Comparison of ENCODE assay signal across 8 cellular contexts in the genomic region with DNA sequence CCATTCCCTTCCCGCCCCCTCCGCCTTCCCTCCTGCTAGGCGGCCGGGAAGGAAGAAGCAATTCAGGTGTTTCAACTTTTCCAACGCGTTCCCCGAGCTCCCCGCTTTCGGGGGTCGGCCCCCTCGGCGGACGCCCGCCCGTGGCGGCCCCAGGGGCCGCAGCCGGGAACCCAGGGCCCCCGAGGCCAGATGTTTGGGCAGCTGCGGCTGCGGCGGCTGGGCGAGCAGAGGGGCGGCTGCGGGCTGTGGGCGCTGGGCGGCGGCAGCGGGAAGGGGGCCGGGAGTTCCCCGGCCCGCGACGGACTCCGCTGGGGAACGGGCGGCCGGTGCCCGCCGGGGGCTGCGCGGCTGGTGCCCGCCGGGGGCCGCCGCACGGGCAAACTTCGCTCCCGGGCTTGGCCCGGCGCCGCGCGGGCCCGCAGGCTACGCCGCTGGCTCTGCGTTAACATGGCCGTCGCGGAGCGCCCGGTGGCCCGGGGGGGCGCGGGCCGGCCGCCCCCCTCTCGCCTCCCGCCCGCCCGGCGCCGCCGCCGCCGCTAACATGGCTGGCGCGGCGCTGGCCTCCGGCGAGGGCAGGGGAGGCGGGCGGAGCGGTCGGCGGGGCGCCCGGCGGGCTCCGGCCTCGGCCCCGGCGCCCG.
DNase-seq lines count a peak whose midpoint lies in the region; ATAC-seq and TF ChIP-seq lines count a peak whose summit lies in the region.

No MANE protein-coding gene starts in this region.

- no peak overlapping the region for H3K9ac ChIP-seq in duodenal mucosa (ENCODE audit: low read depth in 1 of 2, low read length in 2 of 2)
- H3K9ac ChIP-seq in parathyroid adenoma = no peak overlapping the region

- H3K4me3 ChIP-seq in DOHH2 (ENCODE audit: low read length) (peak overlapping the region; percentile 68), HL-60 (replicated peaks; ENCODE audit: insufficient read depth, low read length) (peak overlapping the region; percentile 49), duodenal mucosa (ENCODE audit: low read depth in 1 of 2, low read length in 2 of 2) (peak overlapping the region in 1 of 2 donors; percentile 40), parathyroid adenoma (ENCODE audit: low read depth, low read length) (peak overlapping the region; percentile 37)

- H3K79me2 ChIP-seq in DOHH2 (ENCODE audit: control insufficient read depth, low read length) = peaks cover 15% of the 10 kb centered on the region
- no peaks in the 10 kb centered on the region for H3K79me2 ChIP-seq in parathyroid adenoma

- H3K27ac ChIP-seq in DOHH2 (ENCODE audit: low read depth, low read length) (peak overlapping the region; percentile 54; the same call in 1 of the 2 replicates), HL-60 (replicated peaks) (peak overlapping the region; percentile 66), duodenal mucosa (ENCODE audit: low read depth, low read length) (peak overlapping the region; percentile 20), parathyroid adenoma (peak overlapping the region; percentile 79)

- H3K4me1 ChIP-seq in DOHH2 (ENCODE audit: control insufficient read depth, low read length) = peaks cover 14% of the 10 kb centered on the region
- peaks cover 6% of the 10 kb centered on the region in 2 donors for H3K4me1 ChIP-seq in duodenal mucosa (ENCODE audit: control insufficient read depth in 1 of 2, insufficient read depth in 2 of 2, low read length in 2 of 2)
- no peaks in the 10 kb centered on the region for H3K4me1 ChIP-seq in parathyroid adenoma

- DNase-seq in HL-60 (ENCODE audit: low read depth in 1 of 2, low spot score in 1 of 2) (no peak), GM19240 (ENCODE audit: insufficient read length, low spot score) (no peak), NCI-H2196 treated with DMSO at 0.1 percent for 48 hours (lab: John Stamatoyannopoulos, UW; ENCODE audit: unreplicated experiment) (no peak), SIG-M5 treated with dmso at 0.1 percent for 504 hours (lab: John Stamatoyannopoulos, UW; ENCODE audit: unreplicated experiment) (no peak)

- TF ChIP-seq CTCF in DOHH2 (IDR thresholded peaks at IDR 0.05; ENCODE audit: low read depth, low read length, poor library complexity, severe bottlenecking) (no peak), HL-60 (IDR thresholded peaks at IDR 0.05; ENCODE audit: insufficient read depth, low read length) (no peak), parathyroid adenoma (IDR thresholded peaks at IDR 0.05) (no peak)

- H3F3A ChIP-seq in DOHH2 (ENCODE audit: control insufficient read depth, insufficient read depth) = no peaks in the 10 kb centered on the region

- H3K27me3 ChIP-seq in DOHH2 (ENCODE audit: control insufficient read depth, low read length) = no peaks in the 10 kb centered on the region
- no peaks in the 10 kb centered on the region for H3K27me3 ChIP-seq in HL-60 (ENCODE audit: insufficient read depth, poor library complexity, severe bottlenecking)
- H3K27me3 ChIP-seq in duodenal mucosa (ENCODE audit: control insufficient read depth in 1 of 2, insufficient read depth in 2 of 2, low read length in 2 of 2) = no peaks in the 10 kb centered on the region
- H3K27me3 ChIP-seq in parathyroid adenoma (ENCODE audit: control insufficient read depth, insufficient read depth, low read length) = no peaks in the 10 kb centered on the region

- H3K4me2 ChIP-seq in DOHH2 (ENCODE audit: low read length) = no peak overlapping the region
- peak overlapping the region; percentile 38 for H3K4me2 ChIP-seq in parathyroid adenoma (ENCODE audit: low read length)

- H3K9me2 ChIP-seq in DOHH2 (replicated peaks; ENCODE audit: control insufficient read depth, low read length) = no peaks in the 10 kb centered on the region

- peaks cover 6% of the 10 kb centered on the region; the same call in 1 of the 2 replicates for H4K20me1 ChIP-seq in DOHH2 (ENCODE audit: control insufficient read depth, insufficient read depth, low read depth, low read length)

- H3K36me3 ChIP-seq in DOHH2 (ENCODE audit: control insufficient read depth, low read length) = peaks cover 20% of the 10 kb centered on the region
- H3K36me3 ChIP-seq in duodenal mucosa (ENCODE audit: control insufficient read depth in 1 of 2, insufficient read depth in 2 of 2, low read length in 2 of 2) = no peaks in the 10 kb centered on the region
- H3K36me3 ChIP-seq in parathyroid adenoma (ENCODE audit: control insufficient read depth, insufficient read depth, low read length) = no peaks in the 10 kb centered on the region

- ATAC-seq in GM21381 (IDR thresholded peaks at IDR 0.05; ENCODE audit: unreplicated experiment) = peak; percentile 16

- H2AFZ ChIP-seq in parathyroid adenoma = peak overlapping the region; percentile 72

- H3K9me3 ChIP-seq in DOHH2 (ENCODE audit: control insufficient read depth, insufficient read depth, low read length) = no peaks in the 10 kb centered on the region
- H3K9me3 ChIP-seq in duodenal mucosa (ENCODE audit: control insufficient read depth in 1 of 2, low read length in 2 of 2) = no peaks in the 10 kb centered on the region
- H3K9me3 ChIP-seq in parathyroid adenoma (ENCODE audit: control insufficient read depth, low read length) = no peaks in the 10 kb centered on the region

Comparison
In these comparisons a context has a peak if more than half of its experiments do, and no peak if none do; other contexts are left out.
1. H3K27ac ChIP-seq: peak in every context shown above with its lines; median percentile 79 in parathyroid adenoma; 66 in HL-60; 54 in DOHH2; 20 in duodenal mucosa.